Comparison of ENCODE assay signal across 27 cellular contexts in the genomic region with DNA sequence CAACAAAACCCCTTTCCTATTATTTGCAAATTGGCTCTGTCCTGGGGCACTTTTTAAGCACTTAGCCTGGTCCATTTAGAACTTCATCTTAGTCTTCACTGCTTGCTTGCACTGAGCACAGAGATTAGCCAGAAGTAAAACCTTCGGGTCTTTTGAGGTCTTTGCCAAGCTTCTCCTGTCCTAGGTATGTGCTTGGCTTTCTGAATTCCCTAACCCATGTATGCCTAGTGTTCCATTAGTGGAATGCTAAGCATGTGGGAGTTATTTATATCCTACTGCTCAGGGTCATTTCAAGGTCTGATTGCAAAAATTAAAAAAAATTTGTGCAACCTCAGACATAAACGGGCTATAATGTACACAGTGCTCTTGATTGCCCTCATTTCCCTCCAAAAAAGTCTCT.
"Had no signal": no experiment of that assay in that cellular context is flagged by ENCODE, and none has a peak within 500 bp of the region (broad histone marks: within the 10 kb centered on the region; RNA-seq: fewer than 3 reads in every experiment).

No MANE protein-coding gene starts in this region.

- DNase-seq: activated CD4-positive, alpha-beta memory T cell treated with anti-CD3 and anti-CD28 coated beads for 36 hours; activated CD4-positive, alpha-beta T cell treated with anti-CD3 and anti-CD28 coated beads for 36 hours; activated CD4-positive, alpha-beta T cell treated with anti-CD3 and anti-CD28 coated beads, Interleukin-2, amount 10 ng/mL, durations not matched to agents 24 days and 14 days; activated CD4-positive, CD25-positive, alpha-beta regulatory T cell; activated CD4-positive, CD25-positive, alpha-beta regulatory T cell treated with anti-CD3 and anti-CD28 coated beads, Interleukin-2, amount 50 U/mL, for 72 hours; activated CD8-positive, alpha-beta memory T cell treated with anti-CD3 and anti-CD28 coated beads, Interleukin-2, amount 10 ng/mL, durations not matched to agents 7 days and 5 days; activated CD8-positive, alpha-beta memory T cell treated with anti-CD3 and anti-CD28 coated beads, Interleukin-2, amount 50 U/mL, for 4 hours; activated CD8-positive, alpha-beta T cell treated with anti-CD3 and anti-CD28 coated beads, Interleukin-2, amount 10 ng/mL, durations not matched to agents 7 days and 5 days; activated effector memory CD4-positive, alpha-beta T cell treated with anti-CD3 and anti-CD28 coated beads, Interleukin-2, amount 50 U/mL, for 16 hours; activated naive CD4-positive, alpha-beta T cell treated with anti-CD3 and anti-CD28 coated beads for 36 hours; activated naive CD8-positive, alpha-beta T cell treated with anti-CD3 and anti-CD28 coated beads for 36 hours; activated naive CD8-positive, alpha-beta T cell treated with anti-CD3 and anti-CD28 coated beads, Interleukin-2, amount 50 U/mL, for 24 hours; activated T-cell treated with anti-CD3 and anti-CD28 coated beads, Interleukin-2, amount 50 U/mL, for 1 hour; activated T-cell treated with anti-CD3 and anti-CD28 coated beads, Interleukin-2, amount 50 U/mL, for 48 hours; cortex of kidney; dermis blood vessel endothelial cell; effector CD4-positive, alpha-beta T cell; effector memory CD8-positive, alpha-beta T cell; erythroblast; foreskin keratinocyte; gastrocnemius medialis; glutamatergic neuron; T-helper 2 cell had no signal

- H3K36me3 ChIP-seq: cardiac muscle cell had no signal

- H3K27me3 ChIP-seq: ascending aorta, breast epithelium, cardiac muscle cell, esophagus muscularis mucosa, foreskin keratinocyte, gastrocnemius medialis had no signal

- H3K4me1 ChIP-seq: ascending aorta, breast epithelium, esophagus muscularis mucosa, foreskin keratinocyte, gastrocnemius medialis had no signal

- H3K4me3 ChIP-seq: ascending aorta, breast epithelium, cardiac muscle cell, esophagus muscularis mucosa, gastrocnemius medialis had no signal

- H3K27ac ChIP-seq: ascending aorta, breast epithelium, cardiac muscle cell, esophagus muscularis mucosa, foreskin keratinocyte, gastrocnemius medialis had no signal

- ATAC-seq: activated CD4-positive, alpha-beta T cell treated with anti-CD3 and anti-CD28 coated beads for 36 hours; activated CD8-positive, alpha-beta memory T cell treated with anti-CD3 and anti-CD28 coated beads, Interleukin-2, amount 10 ng/mL, durations not matched to agents 7 days and 5 days; activated CD8-positive, alpha-beta T cell treated with anti-CD3 and anti-CD28 coated beads, Interleukin-2, amount 10 ng/mL, durations not matched to agents 7 days and 5 days; activated naive CD8-positive, alpha-beta T cell treated with anti-CD3 and anti-CD28 coated beads, Interleukin-2, amount 50 U/mL, for 24 hours; effector memory CD8-positive, alpha-beta T cell; foreskin keratinocyte; gastrocnemius medialis had no signal
